In genomic region chr12:24778486-24779304, GRCh38 we compare ENCODE assay signal across 8 cellular contexts.
DNase-seq lines count a peak whose midpoint lies in the region; ATAC-seq, FAIRE-seq and TF ChIP-seq lines count a peak whose summit lies in the region.

No MANE protein-coding gene starts in this region.

- no peaks in the 10 kb centered on the region for H3K9me3 Mint-ChIP-seq in activated CD4-positive, alpha-beta T cell treated with anti-CD3 and anti-CD28 coated beads for 36 hours (ENCODE audit: low read depth)
- H3K9me3 Mint-ChIP-seq in HFFc6 (no peaks in the 10 kb centered on the region), natural killer cell (no peaks in the 10 kb centered on the region)

- CTCF ChIA-PET in activated CD4-positive, alpha-beta T cell treated with anti-CD3 and anti-CD28 coated beads for 36 hours (lab: Charles Lee) = interaction anchor here (0.9 to 1.7 kb wide), 10 partner anchors 9 to 418 kb away, joined by 3 to 11 read pairs (median 3); no protein-coding TSS in a partner anchor

- peaks cover 5% of the 10 kb centered on the region for H3K27me3 Mint-ChIP-seq in activated CD4-positive, alpha-beta T cell treated with anti-CD3 and anti-CD28 coated beads for 36 hours
- H3K27me3 Mint-ChIP-seq in HFFc6 (ENCODE audit: insufficient read depth) (peaks cover 4% of the 10 kb centered on the region), natural killer cell (ENCODE audit: low read depth in 2 of 2) (peaks cover 3 to 23% of the 10 kb centered on the region in 2 donors)

- POLR2A ChIA-PET in activated CD4-positive, alpha-beta T cell treated with anti-CD3 and anti-CD28 coated beads for 36 hours (lab: Charles Lee) = no interaction called here

- intact Hi-C loops in activated CD4-positive, alpha-beta T cell treated with anti-CD3 and anti-CD28 coated beads for 36 hours (cut with DNase I, micrococcal nuclease) = loop anchor here (2.0 to 5.0 kb wide), 4 partner anchors 46 to 671 kb away; no protein-coding TSS in a partner anchor
- intact Hi-C loops in natural killer cell (cut with micrococcal nuclease) = loop anchor here (2.0 kb wide), 1 partner anchor 1574 kb away; no protein-coding TSS in a partner anchor

- no peaks in the 10 kb centered on the region for H3K36me3 Mint-ChIP-seq in activated CD4-positive, alpha-beta T cell treated with anti-CD3 and anti-CD28 coated beads for 36 hours (ENCODE audit: low read depth)
- H3K36me3 Mint-ChIP-seq in HFFc6 (ENCODE audit: low read depth) = no peaks in the 10 kb centered on the region
- H3K36me3 Mint-ChIP-seq in natural killer cell = no peaks in the 10 kb centered on the region

- no peak overlapping the region for H3K4me3 ChIP-seq in bronchial epithelial cell (ENCODE audit: low read depth, low read length)

- TF ChIP-seq CTCF in HFFc6 (IDR thresholded peaks at IDR 0.05) (peak; percentile 77), bronchial epithelial cell (IDR thresholded peaks at IDR 0.05; ENCODE audit: insufficient read depth, low read length, severe bottlenecking) (peak; percentile 50), natural killer cell (IDR thresholded peaks at IDR 0.05) (peak; percentile 16)

- no peaks in the 10 kb centered on the region for H3K36me3 ChIP-seq in bronchial epithelial cell (ENCODE audit: control insufficient read depth, insufficient read depth, low read length)

- no peak for FAIRE-seq in bronchial epithelial cell (lab: Jason Lieb, UNC)

- ATAC-seq in activated CD4-positive, alpha-beta T cell treated with anti-CD3 and anti-CD28 coated beads for 36 hours = peak; percentile 85
- peak in 1 of 3 donors; percentile 46 for ATAC-seq in natural killer cell
- no peak for ATAC-seq in GM21447 (IDR thresholded peaks at IDR 0.05; ENCODE audit: unreplicated experiment)

- DNase-seq in activated CD4-positive, alpha-beta T cell treated with anti-CD3 and anti-CD28 coated beads for 36 hours = no peak
- no peak for DNase-seq in activated CD4-positive, alpha-beta T cell treated with anti-CD3 and anti-CD28 coated beads for 48 hours
- DNase-seq in HFFc6 = peak; percentile 17
- DNase-seq in NCI-H2081 treated with DMSO at 0.1 percent for 48 hours (lab: John Stamatoyannopoulos, UW) = peak; percentile 19
- DNase-seq in bronchial epithelial cell (ENCODE audit: low read depth) = peak; percentile 63
- DNase-seq in natural killer cell = no peak
- DNase-seq in stimulated activated CD4-positive, alpha-beta T cell treated with anti-CD3 and anti-CD28 coated beads, Interleukin-15, amount 100 ng/mL, for 24 hours = no peak

- no peak overlapping the region for H3K4me3 Mint-ChIP-seq in activated CD4-positive, alpha-beta T cell treated with anti-CD3 and anti-CD28 coated beads for 36 hours
- H3K4me3 Mint-ChIP-seq in HFFc6 (no peak overlapping the region), natural killer cell (no peak overlapping the region)

- peaks cover 1% of the 10 kb centered on the region for H3K27me3 ChIP-seq in bronchial epithelial cell (ENCODE audit: control insufficient read depth, insufficient read depth, low read length)

- no peak overlapping the region for H3K27ac Mint-ChIP-seq in activated CD4-positive, alpha-beta T cell treated with anti-CD3 and anti-CD28 coated beads for 36 hours
- H3K27ac Mint-ChIP-seq in HFFc6 (no peak overlapping the region), natural killer cell (no peak overlapping the region)

- H3K4me1 Mint-ChIP-seq in activated CD4-positive, alpha-beta T cell treated with anti-CD3 and anti-CD28 coated beads for 36 hours = peaks cover 3% of the 10 kb centered on the region
- H3K4me1 Mint-ChIP-seq in HFFc6 (ENCODE audit: low read depth) (0 out of 2 replicates have a peak, but pooled peaks cover 5% of the 10 kb centered on the region), natural killer cell (no peaks in the 10 kb centered on the region)

Comparison
In these comparisons a context has a peak if more than half of its experiments do, and no peak if none do; other contexts are left out.
1. DNase-seq: peak in HFFc6 (single experiment), NCI-H2081 treated with DMSO at 0.1 percent for 48 hours (single experiment) and bronchial epithelial cell (single experiment); none in activated CD4-positive, alpha-beta T cell treated with anti-CD3 and anti-CD28 coated beads for 36 hours (single experiment), activated CD4-positive, alpha-beta T cell treated with anti-CD3 and anti-CD28 coated beads for 48 hours (single experiment), natural killer cell (single experiment) and stimulated activated CD4-positive, alpha-beta T cell treated with anti-CD3 and anti-CD28 coated beads, Interleukin-15, amount 100 ng/mL, for 24 hours (single experiment).
2. CTCF ChIP-seq: peak in every context shown above with its lines; median percentile 77 in HFFc6; 50 in bronchial epithelial cell; 16 in natural killer cell.